ENCODE assay signal across 10 cellular contexts in genomic region chr3:149378420-149379388, GRCh38. TPM values are rescaled to one million over a fixed set of nuclear protein-coding genes. Genes with fewer than 3 reads are reported as not detected.
A peak's percentile ranks its signal among the peaks of the same experiment; 100 is the strongest.
DNase-seq lines count a peak whose midpoint lies in the region; ATAC-seq and TF ChIP-seq lines count a peak whose summit lies in the region.
"Had no signal": no experiment of that assay in that cellular context is flagged by ENCODE, and none has a peak within 500 bp of the region (broad histone marks: within the 10 kb centered on the region; RNA-seq: fewer than 3 reads in every experiment).

No MANE protein-coding gene starts in this region.

- H3K9me2 ChIP-seq in GM23338 (ENCODE audit: insufficient read depth): no peaks in the 10 kb centered on the region
- no peaks in the 10 kb centered on the region for H3K9me2 ChIP-seq in hepatocyte (replicated peaks; ENCODE audit: insufficient read depth)

- no peak for DNase-seq in GM23338 (ENCODE audit: low spot score)
- no peak for DNase-seq in hepatocyte (ENCODE audit: low spot score)
- no peak for DNase-seq in gastrocnemius medialis
- DNase-seq in activated T-cell treated with anti-CD3 and anti-CD28 coated beads, Interleukin-2, amount 50 U/mL, for 48 hours: no peak
- no peak for DNase-seq in activated T-cell treated with anti-CD3 and anti-CD28 coated beads, Interleukin-2, amount 50 U/mL, for 4 hours
- DNase-seq in activated CD4-positive, alpha-beta memory T cell treated with anti-CD3 and anti-CD28 coated beads, Interleukin-2, amount 10 ng/mL, durations not matched to agents 7 days and 5 days: no peak

- peaks cover 11% of the 10 kb centered on the region for H3K4me1 Mint-ChIP-seq in GM23338
- H3K4me1 Mint-ChIP-seq in activated T-cell treated with anti-CD3 and anti-CD28 coated beads, Interleukin-2, amount 50 U/mL, for 4 hours (ENCODE audit: low read depth): no peaks in the 10 kb centered on the region
- no peaks in the 10 kb centered on the region for H3K4me1 Mint-ChIP-seq in activated CD4-positive, alpha-beta memory T cell treated with anti-CD3 and anti-CD28 coated beads, Interleukin-2, amount 10 ng/mL, durations not matched to agents 7 days and 5 days

- peaks cover 22% of the 10 kb centered on the region for H3K36me3 Mint-ChIP-seq in GM23338 (ENCODE audit: low read depth)
- no peaks in the 10 kb centered on the region for H3K36me3 Mint-ChIP-seq in activated T-cell treated with anti-CD3 and anti-CD28 coated beads, Interleukin-2, amount 50 U/mL, for 4 hours (ENCODE audit: insufficient read depth)
- no peaks in the 10 kb centered on the region for H3K36me3 Mint-ChIP-seq in activated CD4-positive, alpha-beta memory T cell treated with anti-CD3 and anti-CD28 coated beads, Interleukin-2, amount 10 ng/mL, durations not matched to agents 7 days and 5 days (ENCODE audit: low read depth)

- H3K4me3 ChIP-seq in GM23338: no peak overlapping the region
- H3K4me3 ChIP-seq in hepatocyte: no peak overlapping the region
- no peak overlapping the region for H3K4me3 ChIP-seq in gastrocnemius medialis

- H3K9me3 Mint-ChIP-seq in GM23338: peaks cover 28% of the 10 kb centered on the region
- no peaks in the 10 kb centered on the region for H3K9me3 Mint-ChIP-seq in activated T-cell treated with anti-CD3 and anti-CD28 coated beads, Interleukin-2, amount 50 U/mL, for 4 hours
- H3K9me3 Mint-ChIP-seq in activated CD4-positive, alpha-beta memory T cell treated with anti-CD3 and anti-CD28 coated beads, Interleukin-2, amount 10 ng/mL, durations not matched to agents 7 days and 5 days: no peaks in the 10 kb centered on the region
- H3K9me3 Mint-ChIP-seq: memory B cell; stimulated activated naive CD8-positive, alpha-beta T cell treated with anti-CD3 and anti-CD28 coated beads, Interleukin-15, Interleukin-2, amounts not matched to agents 100 ng/mL and 50 ng/mL, for 24 hours had no signal

- H3K27me3 Mint-ChIP-seq in GM23338 (ENCODE audit: insufficient read depth, low read depth, poor library complexity): peaks cover 5% of the 10 kb centered on the region
- peaks cover 6% of the 10 kb centered on the region for H3K27me3 Mint-ChIP-seq in activated T-cell treated with anti-CD3 and anti-CD28 coated beads, Interleukin-2, amount 50 U/mL, for 4 hours (ENCODE audit: low read depth)
- peaks cover 5% of the 10 kb centered on the region for H3K27me3 Mint-ChIP-seq in activated CD4-positive, alpha-beta memory T cell treated with anti-CD3 and anti-CD28 coated beads, Interleukin-2, amount 10 ng/mL, durations not matched to agents 7 days and 5 days

- no peak overlapping the region for H3K27ac Mint-ChIP-seq in GM23338
- no peak overlapping the region for H3K27ac Mint-ChIP-seq in activated CD4-positive, alpha-beta memory T cell treated with anti-CD3 and anti-CD28 coated beads, Interleukin-2, amount 10 ng/mL, durations not matched to agents 7 days and 5 days
- H3K27ac Mint-ChIP-seq: memory B cell; stimulated activated naive CD8-positive, alpha-beta T cell treated with anti-CD3 and anti-CD28 coated beads, Interleukin-15, Interleukin-2, amounts not matched to agents 100 ng/mL and 50 ng/mL, for 24 hours had no signal

- H3K4me1 ChIP-seq in GM23338 (ENCODE audit: insufficient read depth): peaks cover 10% of the 10 kb centered on the region; the same call in 1 of the 2 replicates
- H3K4me1 ChIP-seq in hepatocyte (ENCODE audit: insufficient read depth): peaks cover 33% of the 10 kb centered on the region
- peaks cover 3 to 4% of the 10 kb centered on the region in 2 donors for H3K4me1 ChIP-seq in gastrocnemius medialis

- H3K27me3 ChIP-seq in GM23338 (ENCODE audit: insufficient read depth) (no peaks in the 10 kb centered on the region), hepatocyte (no peaks in the 10 kb centered on the region), gastrocnemius medialis (no peaks in the 10 kb centered on the region)

- in situ Hi-C loops in gastrocnemius medialis (cut with MboI; ENCODE audit: low sequenced_read_pairs in 4 of 4): loop anchor here in 1 of 4 donors (25.0 kb wide), 1 partner anchor 109 kb away; no protein-coding TSS in a partner anchor

- no peaks in the 10 kb centered on the region for H3K36me3 ChIP-seq in GM23338 (ENCODE audit: insufficient read depth)
- H3K36me3 ChIP-seq in hepatocyte (replicated peaks; ENCODE audit: insufficient read depth, low read depth): no peaks in the 10 kb centered on the region
- no peaks in the 10 kb centered on the region for H3K36me3 ChIP-seq in gastrocnemius medialis

- 98% methylated on average over 10 of the region's 10 CpGs for WGBS in hepatocyte (ENCODE audit: low lambda C conversion rate, missing lambda C conversion rate)

- ATAC-seq in GM23338 (no peak), gastrocnemius medialis (no peak), HG03045 (IDR thresholded peaks at IDR 0.05; ENCODE audit: unreplicated experiment) (no peak)
- ATAC-seq in activated T-cell treated with anti-CD3 and anti-CD28 coated beads, Interleukin-2, amount 50 U/mL, for 4 hours: no peak

- CTCF ChIA-PET in activated CD4-positive, alpha-beta memory T cell treated with anti-CD3 and anti-CD28 coated beads, Interleukin-2, amount 10 ng/mL, durations not matched to agents 7 days and 5 days (lab: Charles Lee): no interaction called here

- H4K20me1 ChIP-seq in GM23338 (replicated peaks; ENCODE audit: insufficient read depth) (no peaks in the 10 kb centered on the region), hepatocyte (ENCODE audit: insufficient read depth, poor library complexity, severe bottlenecking) (no peaks in the 10 kb centered on the region)

- POLR2A ChIA-PET in activated CD4-positive, alpha-beta memory T cell treated with anti-CD3 and anti-CD28 coated beads, Interleukin-2, amount 10 ng/mL, durations not matched to agents 7 days and 5 days (lab: Charles Lee): no interaction called here

- H3K27ac ChIP-seq in GM23338 (ENCODE audit: low read depth) (no peak overlapping the region), VCaP (peak overlapping the region; percentile 98), hepatocyte (peak overlapping the region; percentile 90), gastrocnemius medialis (peak overlapping the region; percentile 68 to 81 (median 72))

- H3K9me3 ChIP-seq in hepatocyte (ENCODE audit: low read depth) (no peaks in the 10 kb centered on the region), gastrocnemius medialis (no peaks in the 10 kb centered on the region)

- intact Hi-C loops in gastrocnemius medialis (cut with DNase I; ENCODE audit: low total_unique reads): no loop called here

- H3K4me2 ChIP-seq in GM23338 (no peak overlapping the region), hepatocyte (peak overlapping the region; percentile 50)

- H3K79me2 ChIP-seq in GM23338 (replicated peaks; ENCODE audit: insufficient read depth) (no peaks in the 10 kb centered on the region), hepatocyte (no peaks in the 10 kb centered on the region)

- no peak for TF ChIP-seq CTCF in GM23338 (conservative IDR thresholded peaks at IDR 0.05; ENCODE audit: low read depth in 2 of 2)
- TF ChIP-seq CTCF in VCaP (conservative IDR thresholded peaks at IDR 0.05): no peak
- no peak for TF ChIP-seq CTCF in hepatocyte (IDR thresholded peaks at IDR 0.05; ENCODE audit: poor library complexity)
- TF ChIP-seq CTCF in gastrocnemius medialis (IDR thresholded peaks at IDR 0.05 in 4 of 5, conservative IDR thresholded peaks at IDR 0.05 in 1 of 5): no peak

- H3K4me3 Mint-ChIP-seq in GM23338: no peak overlapping the region
- H3K4me3 Mint-ChIP-seq in activated T-cell treated with anti-CD3 and anti-CD28 coated beads, Interleukin-2, amount 50 U/mL, for 4 hours: no peak overlapping the region
- no peak overlapping the region for H3K4me3 Mint-ChIP-seq in activated CD4-positive, alpha-beta memory T cell treated with anti-CD3 and anti-CD28 coated beads, Interleukin-2, amount 10 ng/mL, durations not matched to agents 7 days and 5 days
- H3K4me3 Mint-ChIP-seq: memory B cell; stimulated activated naive CD8-positive, alpha-beta T cell treated with anti-CD3 and anti-CD28 coated beads, Interleukin-15, Interleukin-2, amounts not matched to agents 100 ng/mL and 50 ng/mL, for 24 hours had no signal

- H2AFZ ChIP-seq in GM23338 (peak overlapping the region; percentile 95; the same call in 1 of the 2 replicates), hepatocyte (no peak overlapping the region)

- H3F3A ChIP-seq in GM23338 (replicated peaks; ENCODE audit: low read depth): no peaks in the 10 kb centered on the region

- no peak for TF ChIP-seq POLR2A in gastrocnemius medialis (IDR thresholded peaks at IDR 0.05)

TF ChIP-seq in GM23338, 12 proteins besides CTCF, POLR2A, EP300 and RAD21 (continues in another document):
- no peak for TF ChIP-seq NANOG (IDR thresholded peaks at IDR 0.05; ENCODE audit: borderline replicate concordance)
- TF ChIP-seq, protein P1, sequence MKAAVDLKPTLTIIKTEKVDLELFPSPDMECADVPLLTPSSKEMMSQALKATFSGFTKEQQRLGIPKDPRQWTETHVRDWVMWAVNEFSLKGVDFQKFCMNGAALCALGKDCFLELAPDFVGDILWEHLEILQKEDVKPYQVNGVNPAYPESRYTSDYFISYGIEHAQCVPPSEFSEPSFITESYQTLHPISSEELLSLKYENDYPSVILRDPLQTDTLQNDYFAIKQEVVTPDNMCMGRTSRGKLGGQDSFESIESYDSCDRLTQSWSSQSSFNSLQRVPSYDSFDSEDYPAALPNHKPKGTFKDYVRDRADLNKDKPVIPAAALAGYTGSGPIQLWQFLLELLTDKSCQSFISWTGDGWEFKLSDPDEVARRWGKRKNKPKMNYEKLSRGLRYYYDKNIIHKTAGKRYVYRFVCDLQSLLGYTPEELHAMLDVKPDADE (IDR thresholded peaks at IDR 0.05): no peak
- no peak for TF ChIP-seq STAT1 (IDR thresholded peaks at IDR 0.05; ENCODE audit: unreplicated experiment)

RNA-seq across cellular contexts. Expression of gene TM4SF1, which starts 1.3 kb away (rescaled TPM):
- total RNA-seq in GM23338 (2014; rRNA removed; shearing (Covaris generic)): 0.10 TPM in 1 of 2 replicates, not detected in the other
- polyA plus RNA-seq in GM23338 (2016; fragmentation: Nextera tagmentation; extraction: Ambion mirVana): 0.49 and 0.74 TPM in 2 replicates
- total RNA-seq in hepatocyte: 164 and 166 TPM in 2 replicates
- 179 and 194 TPM in 2 replicates for polyA plus RNA-seq in hepatocyte
- total RNA-seq in gastrocnemius medialis: 10 to 100 TPM; 23.0 to 43.8 (median 38.6) TPM
- 1 to 10 TPM in 1 of 3 donors, under 1 TPM in 2; 0.22 to 1.3 (median 0.37) TPM for total RNA-seq in activated T-cell treated with anti-CD3 and anti-CD28 coated beads, Interleukin-2, amount 50 U/mL, for 4 hours
- not detected for total RNA-seq in activated CD4-positive, alpha-beta memory T cell treated with anti-CD3 and anti-CD28 coated beads, Interleukin-2, amount 10 ng/mL, durations not matched to agents 7 days and 5 days

RNA-seq across cellular contexts. Expression of gene TM4SF18, which starts 45.3 kb away (rescaled TPM):
- total RNA-seq in GM23338 (2014; rRNA removed; shearing (Covaris generic)): 1.0 and 1.6 TPM in 2 replicates
- polyA plus RNA-seq in GM23338 (2016; fragmentation: Nextera tagmentation; extraction: Ambion mirVana) (1.4 and 2.0 TPM in 2 replicates), hepatocyte (1.5 and 2.1 TPM in 2 replicates)
- total RNA-seq in hepatocyte (1.7 and 3.7 TPM in 2 replicates), gastrocnemius medialis (10 to 100 TPM in 1 of 4 donors, 1 to 10 TPM in 3; 4.1 to 13.6 (median 5.9) TPM)
- total RNA-seq in activated T-cell treated with anti-CD3 and anti-CD28 coated beads, Interleukin-2, amount 50 U/mL, for 4 hours: not detected
- not detected for total RNA-seq in activated CD4-positive, alpha-beta memory T cell treated with anti-CD3 and anti-CD28 coated beads, Interleukin-2, amount 10 ng/mL, durations not matched to agents 7 days and 5 days

Comparison
In these comparisons a context has a peak if more than half of its experiments do, and no peak if none do; other contexts are left out.
1. RNA of gene TM4SF1, which starts 1.3 kb away (total RNA-seq): 164 to 166 TPM in hepatocyte and 23.0 to 43.8 TPM in gastrocnemius medialis; 0.22 to 1.3 TPM in activated T-cell treated with anti-CD3 and anti-CD28 coated beads, Interleukin-2, amount 50 U/mL, for 4 hours, 0.10 TPM in GM23338 and not detected in activated CD4-positive, alpha-beta memory T cell treated with anti-CD3 and anti-CD28 coated beads, Interleukin-2, amount 10 ng/mL, durations not matched to agents 7 days and 5 days; every median in the first group is over 10 times any median in the second.